In genomic region chr6:21808551-21809181, GRCh38 we compare ENCODE assay signal across 10 cellular contexts.
A peak's percentile ranks its signal among the peaks of the same experiment; 100 is the strongest.
DNase-seq lines count a peak whose midpoint lies in the region; ATAC-seq, FAIRE-seq and TF ChIP-seq lines count a peak whose summit lies in the region.
"Had no signal": no experiment of that assay in that cellular context is flagged by ENCODE, and none has a peak within 500 bp of the region (broad histone marks: within the 10 kb centered on the region; RNA-seq: fewer than 3 reads in every experiment).

No MANE protein-coding gene starts in this region.

- ATAC-seq in GM18909 (IDR thresholded peaks at IDR 0.05; ENCODE audit: poor library complexity, unreplicated experiment) (no peak), HG03108 (IDR thresholded peaks at IDR 0.05; ENCODE audit: unreplicated experiment) (no peak)
- ATAC-seq: stimulated activated naive CD8-positive, alpha-beta T cell treated with anti-CD3 and anti-CD28 coated beads, Interleukin-15, amount 100 ng/mL, for 72 hours had no signal

- CTCF ChIA-PET in HEK293 (lab: Yijun Ruan, JAX) = interaction anchor here (0.6 to 1.0 kb wide), 3 partner anchors 10 to 215 kb away, joined by 3 read pairs; partner anchors contain the start of gene SOX4

- H3K36me3 ChIP-seq in HEK293 (ENCODE audit: control insufficient read depth in 2 of 2, insufficient read depth in 1 of 2, low read length in 2 of 2) (no peaks in the 10 kb centered on the region), SJCRH30 (no peaks in the 10 kb centered on the region), right atrium auricular region (no peaks in the 10 kb centered on the region), small intestine (ENCODE audit: control insufficient read depth in 2 of 2, insufficient read depth in 2 of 2, low read length in 2 of 2) (no peaks in the 10 kb centered on the region)

- H3K27ac ChIP-seq in HEK293 (ENCODE audit: extremely low read depth, low read depth, low read length) = peak overlapping the region; percentile 91
- H3K27ac ChIP-seq in SJCRH30 = peak overlapping the region; percentile 72
- H3K27ac ChIP-seq in right atrium auricular region = peak overlapping the region; percentile 41 to 57
- peak overlapping the region in 1 of 2 donors; percentile 47 for H3K27ac ChIP-seq in small intestine (ENCODE audit: low read depth in 1 of 2, low read length in 1 of 2)

- no peaks in the 10 kb centered on the region for H3K27me3 ChIP-seq in SJCRH30
- no peaks in the 10 kb centered on the region for H3K27me3 ChIP-seq in right atrium auricular region
- no peaks in the 10 kb centered on the region for H3K27me3 ChIP-seq in small intestine (ENCODE audit: control insufficient read depth in 2 of 2, insufficient read depth in 2 of 2, low read length in 2 of 2)

- 15 to 35% (median 33%) methylated on average over 14 of the region's 14 CpGs for WGBS in small intestine, 3 donors

- no peak for FAIRE-seq in small intestine (lab: Jason Lieb, UNC)

- H3K4me3 ChIP-seq in HEK293 (ENCODE audit: low read depth, low read length) (no peak overlapping the region), SJCRH30 (peak overlapping the region; percentile 56), right atrium auricular region (peak overlapping the region in 1 of 2 donors; percentile 19), small intestine (ENCODE audit: low read depth in 1 of 2, low read length in 2 of 2) (no peak overlapping the region)

- POLR2A ChIA-PET in HEK293 (lab: Yijun Ruan, JAX) = interaction anchor here (0.6 to 2.2 kb wide), 3 partner anchors 104 to 297 kb away, joined by 3 to 10 read pairs (median 4); partner anchors contain the start of gene SOX4

- H3K4me1 ChIP-seq in HEK293 (ENCODE audit: control insufficient read depth, insufficient read depth, low read length) (peaks cover 22% of the 10 kb centered on the region), SJCRH30 (peaks cover 10% of the 10 kb centered on the region; the same call in 1 of the 2 replicates), right atrium auricular region (peaks cover 0 to 26% of the 10 kb centered on the region in 2 donors), small intestine (ENCODE audit: control insufficient read depth in 2 of 2, insufficient read depth in 1 of 2, low read depth in 1 of 2, low read length in 1 of 2) (no peaks in the 10 kb centered on the region)

- DNase-seq in SJCRH30 (peak; percentile 54 to 74), right atrium auricular region (ENCODE audit: low spot score) (no peak), small intestine (peak; percentile 74), GDM1 (lab: John Stamatoyannopoulos, UW) (no peak)
- DNase-seq in stimulated activated CD4-positive, alpha-beta T cell treated with anti-CD3 and anti-CD28 coated beads, Interleukin-15, amount 100 ng/mL, for 24 hours = no peak
- DNase-seq: SIG-M5; stimulated activated naive CD8-positive, alpha-beta T cell treated with anti-CD3 and anti-CD28 coated beads, Interleukin-15, amount 100 ng/mL, for 72 hours had no signal

- TF ChIP-seq CTCF in HEK293 (tag by site-specific recombination; IDR thresholded peaks at IDR 0.05) (no peak), right atrium auricular region (IDR thresholded peaks at IDR 0.05) (no peak)

- H3K9me3 ChIP-seq in HEK293 (ENCODE audit: control insufficient read depth, insufficient read depth, low read depth, low read length) (no peaks in the 10 kb centered on the region), SJCRH30 (replicated peaks) (no peaks in the 10 kb centered on the region), right atrium auricular region (no peaks in the 10 kb centered on the region), small intestine (ENCODE audit: control insufficient read depth, low read depth) (no peaks in the 10 kb centered on the region)

TF ChIP-seq in HEK293, 187 proteins besides CTCF, POLR2A, EP300 and RAD21 (continues in another document):
- TF ChIP-seq ZNF155 (tag by site-specific recombination; IDR thresholded peaks at IDR 0.05) = no peak
- no peak for TF ChIP-seq ZNF274 (IDR thresholded peaks at IDR 0.05; ENCODE audit: low read length)
- no peak for TF ChIP-seq ZNF274 (tag by site-specific recombination; IDR thresholded peaks at IDR 0.05; ENCODE audit: borderline replicate concordance)
- no peak for TF ChIP-seq ZNF280C (tag by site-specific recombination; IDR thresholded peaks at IDR 0.05)
- peak; percentile 53; the same call in 1 of the 2 replicates for TF ChIP-seq ZBTB17 (tag by site-specific recombination; IDR thresholded peaks at IDR 0.05)
- no peak for TF ChIP-seq ZSCAN16 (tag by site-specific recombination; IDR thresholded peaks at IDR 0.05)
- TF ChIP-seq PATZ1 (tag by site-specific recombination; IDR thresholded peaks at IDR 0.05) = no peak
- no peak for TF ChIP-seq GLIS1 (tag by site-specific recombination; IDR thresholded peaks at IDR 0.05)
- TF ChIP-seq FEZF1 (tag by site-specific recombination; IDR thresholded peaks at IDR 0.05) = peak; percentile 95
- TF ChIP-seq ZNF623 (tag by site-specific recombination; IDR thresholded peaks at IDR 0.05) = no peak
- TF ChIP-seq ZNF169 (tag by site-specific recombination; IDR thresholded peaks at IDR 0.05) = no peak
- TF ChIP-seq, protein P1, sequence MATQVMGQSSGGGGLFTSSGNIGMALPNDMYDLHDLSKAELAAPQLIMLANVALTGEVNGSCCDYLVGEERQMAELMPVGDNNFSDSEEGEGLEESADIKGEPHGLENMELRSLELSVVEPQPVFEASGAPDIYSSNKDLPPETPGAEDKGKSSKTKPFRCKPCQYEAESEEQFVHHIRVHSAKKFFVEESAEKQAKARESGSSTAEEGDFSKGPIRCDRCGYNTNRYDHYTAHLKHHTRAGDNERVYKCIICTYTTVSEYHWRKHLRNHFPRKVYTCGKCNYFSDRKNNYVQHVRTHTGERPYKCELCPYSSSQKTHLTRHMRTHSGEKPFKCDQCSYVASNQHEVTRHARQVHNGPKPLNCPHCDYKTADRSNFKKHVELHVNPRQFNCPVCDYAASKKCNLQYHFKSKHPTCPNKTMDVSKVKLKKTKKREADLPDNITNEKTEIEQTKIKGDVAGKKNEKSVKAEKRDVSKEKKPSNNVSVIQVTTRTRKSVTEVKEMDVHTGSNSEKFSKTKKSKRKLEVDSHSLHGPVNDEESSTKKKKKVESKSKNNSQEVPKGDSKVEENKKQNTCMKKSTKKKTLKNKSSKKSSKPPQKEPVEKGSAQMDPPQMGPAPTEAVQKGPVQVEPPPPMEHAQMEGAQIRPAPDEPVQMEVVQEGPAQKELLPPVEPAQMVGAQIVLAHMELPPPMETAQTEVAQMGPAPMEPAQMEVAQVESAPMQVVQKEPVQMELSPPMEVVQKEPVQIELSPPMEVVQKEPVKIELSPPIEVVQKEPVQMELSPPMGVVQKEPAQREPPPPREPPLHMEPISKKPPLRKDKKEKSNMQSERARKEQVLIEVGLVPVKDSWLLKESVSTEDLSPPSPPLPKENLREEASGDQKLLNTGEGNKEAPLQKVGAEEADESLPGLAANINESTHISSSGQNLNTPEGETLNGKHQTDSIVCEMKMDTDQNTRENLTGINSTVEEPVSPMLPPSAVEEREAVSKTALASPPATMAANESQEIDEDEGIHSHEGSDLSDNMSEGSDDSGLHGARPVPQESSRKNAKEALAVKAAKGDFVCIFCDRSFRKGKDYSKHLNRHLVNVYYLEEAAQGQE (tag by site-specific recombination; IDR thresholded peaks at IDR 0.05) = no peak
- TF ChIP-seq ZNF626 (tag by site-specific recombination; IDR thresholded peaks at IDR 0.05) = no peak
- no peak for TF ChIP-seq ZNF776 (tag by site-specific recombination; IDR thresholded peaks at IDR 0.05; ENCODE audit: borderline replicate concordance)
- peak; percentile 99 for TF ChIP-seq ZNF18 (tag by site-specific recombination; IDR thresholded peaks at IDR 0.05)

Comparison
In these comparisons a context has a peak if more than half of its experiments do, and no peak if none do; other contexts are left out.
1. DNase-seq: peak in SJCRH30 (2 of 2) and small intestine (single experiment); none in right atrium auricular region (single experiment), GDM1 (single experiment) and stimulated activated CD4-positive, alpha-beta T cell treated with anti-CD3 and anti-CD28 coated beads, Interleukin-15, amount 100 ng/mL, for 24 hours (single experiment).